Comparison of ENCODE assay signal across 8 cellular contexts in genomic region chr1:151574575-151575529, GRCh38. TPM values are rescaled to one million over a fixed set of nuclear protein-coding genes. Genes with fewer than 3 reads are reported as not detected.
DNase-seq lines count a peak whose midpoint lies in the region; ATAC-seq, FAIRE-seq and TF ChIP-seq lines count a peak whose summit lies in the region.

No MANE protein-coding gene starts in this region.

- H3K27me3 Mint-ChIP-seq in activated CD8-positive, alpha-beta T cell treated with anti-CD3 and anti-CD28 coated beads for 36 hours = no peaks in the 10 kb centered on the region

- H3K36me3 Mint-ChIP-seq in activated CD8-positive, alpha-beta T cell treated with anti-CD3 and anti-CD28 coated beads for 36 hours (ENCODE audit: low read depth) = no peaks in the 10 kb centered on the region

- TF ChIP-seq POLR2A in A549 (IDR thresholded peaks at IDR 0.05; ENCODE audit: low read length) (no peak), GM18505 (IDR thresholded peaks at IDR 0.05; ENCODE audit: borderline replicate concordance, extremely low read depth, insufficient read depth, insufficient read length) (peak; percentile 13), ovary (IDR thresholded peaks at IDR 0.05) (no peak), prostate gland (IDR thresholded peaks at IDR 0.05) (no peak)

- 69% methylated on average over 12 of the region's 12 CpGs for WGBS in A549 (ENCODE audit: missing lambda C conversion rate)
- 78 to 86% (median 83%) methylated on average over 12 of the region's 12 CpGs for WGBS in ovary, 3 donors
- WGBS in prostate gland = 84% methylated on average over 12 of the region's 12 CpGs

- intact Hi-C loops in activated CD8-positive, alpha-beta T cell treated with anti-CD3 and anti-CD28 coated beads for 36 hours (cut with micrococcal nuclease) = no loop called here
- intact Hi-C loops in ovary (cut with DNase I) (no loop called here), posterior cingulate gyrus (cut with DNase I) (no loop called here), prostate gland (cut with DNase I) (no loop called here), OCI-LY7 (cut with micrococcal nuclease; ENCODE audit: unreplicated experiment) (no loop called here)

- TF ChIP-seq RAD21 in A549 (conservative IDR thresholded peaks at IDR 0.05 in 1 of 2, IDR thresholded peaks at IDR 0.05 in 1 of 2) = no peak

- POLR2A ChIA-PET in A549 (lab: Yijun Ruan, JAX) = interaction anchor here (0.6 to 1.3 kb wide), 3 partner anchors 35 to 117 kb away, joined by 3 to 6 read pairs (median 5); partner anchors contain the start of gene TUFT1
- POLR2A ChIA-PET in activated CD8-positive, alpha-beta T cell treated with anti-CD3 and anti-CD28 coated beads for 36 hours (lab: Charles Lee) = no interaction called here
- POLR2A ChIA-PET in OCI-LY7 (lab: Charles Lee) = interaction anchor here (0.6 kb wide), 1 partner anchor 12 kb away, joined by 4 read pairs; no protein-coding TSS in a partner anchor

- H3K4me2 ChIP-seq in A549 (peak overlapping the region; percentile 48), OCI-LY7 (ENCODE audit: low read length) (no peak overlapping the region)

- H3K27ac Mint-ChIP-seq in activated CD8-positive, alpha-beta T cell treated with anti-CD3 and anti-CD28 coated beads for 36 hours = peak overlapping the region; percentile 5

- H3K79me2 ChIP-seq in OCI-LY7 (ENCODE audit: insufficient read depth, low read depth, low read length) = no peaks in the 10 kb centered on the region

- no peaks in the 10 kb centered on the region for H3K36me3 ChIP-seq in ovary
- H3K36me3 ChIP-seq in prostate gland = peaks cover 0 to 4% of the 10 kb centered on the region in 2 donors
- no peaks in the 10 kb centered on the region for H3K36me3 ChIP-seq in OCI-LY7 (ENCODE audit: insufficient read depth, low read length)

- H3K9me3 Mint-ChIP-seq in activated CD8-positive, alpha-beta T cell treated with anti-CD3 and anti-CD28 coated beads for 36 hours = no peaks in the 10 kb centered on the region

- no peaks in the 10 kb centered on the region for H3K9me2 ChIP-seq in OCI-LY7 (ENCODE audit: insufficient read depth, low read length)

- ATAC-seq in A549 = peak; percentile 73 to 81
- ATAC-seq in GM18505 (IDR thresholded peaks at IDR 0.05; ENCODE audit: unreplicated experiment) = no peak
- peak; percentile 94 for ATAC-seq in activated CD8-positive, alpha-beta T cell treated with anti-CD3 and anti-CD28 coated beads for 36 hours

- peaks cover 8% of the 10 kb centered on the region for H3K4me1 Mint-ChIP-seq in activated CD8-positive, alpha-beta T cell treated with anti-CD3 and anti-CD28 coated beads for 36 hours (ENCODE audit: low read depth)

- TF ChIP-seq EP300 in A549 (IDR thresholded peaks at IDR 0.05) (no peak), ovary (IDR thresholded peaks at IDR 0.05) (no peak)

- peak overlapping the region; percentile 48 to 78; a peak in 5 of 6 replicates for H3K27ac ChIP-seq in A549
- H3K27ac ChIP-seq in ovary = no peak overlapping the region
- H3K27ac ChIP-seq in prostate gland = no peak overlapping the region
- no peak overlapping the region for H3K27ac ChIP-seq in OCI-LY7 (ENCODE audit: low read depth, low read length, poor library complexity, severe bottlenecking)

- no peaks in the 10 kb centered on the region for H3K27me3 ChIP-seq in ovary
- no peaks in the 10 kb centered on the region for H3K27me3 ChIP-seq in prostate gland (replicated peaks; ENCODE audit: insufficient read depth)

- no peaks in the 10 kb centered on the region for H3K9me3 ChIP-seq in A549
- no peaks in the 10 kb centered on the region for H3K9me3 ChIP-seq in ovary
- H3K9me3 ChIP-seq in prostate gland = no peaks in the 10 kb centered on the region
- H3K9me3 ChIP-seq in OCI-LY7 (ENCODE audit: low read length) = no peaks in the 10 kb centered on the region

- CTCF ChIA-PET in A549 (lab: Yijun Ruan, JAX) = interaction anchor here (0.5 to 16.6 kb wide), 9 partner anchors 11 to 161 kb away, joined by 3 to 147 read pairs (median 4); no protein-coding TSS in a partner anchor
- CTCF ChIA-PET in activated CD8-positive, alpha-beta T cell treated with anti-CD3 and anti-CD28 coated beads for 36 hours (lab: Charles Lee) = no interaction called here
- CTCF ChIA-PET in OCI-LY7 (lab: Charles Lee; ENCODE audit: unreplicated experiment) = no interaction called here

- no peak overlapping the region for H2AFZ ChIP-seq in OCI-LY7 (ENCODE audit: low read length)

- DNase-seq in A549 (ENCODE audit: low read depth in 1 of 2, low spot score in 1 of 2) (peak; percentile 67 to 72), islet precursor cell (peak; percentile 63), ovary (no peak), posterior cingulate gyrus (no peak), prostate gland (ENCODE audit: low spot score) (no peak), OCI-LY7 (ENCODE audit: low spot score) (no peak)
- DNase-seq in activated CD8-positive, alpha-beta T cell treated with anti-CD3 and anti-CD28 coated beads for 36 hours = peak; percentile 59

- BruUV-seq in OCI-LY7 (replicated peaks; lab: Mats Ljungman, UMichigan) = no TSS peak

- peaks cover 51% of the 10 kb centered on the region for H3K4me1 ChIP-seq in A549
- H3K4me1 ChIP-seq in ovary (ENCODE audit: insufficient read depth) = no peaks in the 10 kb centered on the region
- H3K4me1 ChIP-seq in prostate gland (replicated peaks) = no peaks in the 10 kb centered on the region
- H3K4me1 ChIP-seq in OCI-LY7 (ENCODE audit: insufficient read depth, low read length, poor library complexity, severe bottlenecking) = no peaks in the 10 kb centered on the region

- H3K4me3 ChIP-seq in A549 (no peak overlapping the region), ovary (no peak overlapping the region), prostate gland (no peak overlapping the region), OCI-LY7 (ENCODE audit: low read depth, low read length, poor library complexity, severe bottlenecking) (no peak overlapping the region)

- H3K4me3 Mint-ChIP-seq in activated CD8-positive, alpha-beta T cell treated with anti-CD3 and anti-CD28 coated beads for 36 hours = no peak overlapping the region

- FAIRE-seq in A549 (lab: Jason Lieb, UNC) = no peak

- no peaks in the 10 kb centered on the region for H4K20me1 ChIP-seq in OCI-LY7 (ENCODE audit: insufficient read depth, low read length)

- TF ChIP-seq CTCF in A549 (IDR thresholded peaks at IDR 0.05) (no peak), ovary (IDR thresholded peaks at IDR 0.05) (no peak), prostate gland (IDR thresholded peaks at IDR 0.05) (no peak), OCI-LY7 (conservative IDR thresholded peaks at IDR 0.05; ENCODE audit: low read length) (no peak)
- TF ChIP-seq CTCF in activated CD8-positive, alpha-beta T cell treated with anti-CD3 and anti-CD28 coated beads for 36 hours (IDR thresholded peaks at IDR 0.05) = no peak

TF ChIP-seq in A549, 52 proteins besides CTCF, POLR2A, EP300 and RAD21:
- TF ChIP-seq FOSL2 (IDR thresholded peaks at IDR 0.05) (no peak), FOSL2 (CRISPR knock-in tag; IDR thresholded peaks at IDR 0.05) (0 out of 2 replicates have a peak, but pooled peaks have one; percentile 22), HDAC2 (IDR thresholded peaks at IDR 0.05) (no peak)

RNA-seq across cellular contexts. Expression of gene TUFT1, which starts 34.7 kb away (rescaled TPM):
- polyA plus RNA-seq in A549 (2011; rRNA removed) = 24.5 and 27.5 TPM in 2 replicates
- 22.2 and 25.7 TPM in 2 replicates for polyA plus RNA-seq in A549 (2012; cell fraction: cytosol; rRNA removed)
- polyA plus RNA-seq in A549 (2012; cell fraction: nucleus; rRNA removed) = 27.5 and 41.8 TPM in 2 replicates
- polyA plus RNA-seq in A549 (2017; fragmentation: RNase III; extraction: RNeasy Plus Mini Kit Qiagen cat#74134 plus additional on column Dnase treatment) = 21.1 to 31.1 TPM (median 26.7 TPM) in 3 replicates
- polyA minus RNA-seq in A549 (2011; rRNA and poly(A)+ RNA removed) = 13.3 and 24.4 TPM in 2 replicates
- total RNA-seq in activated CD8-positive, alpha-beta T cell treated with anti-CD3 and anti-CD28 coated beads for 36 hours = 1 to 10 TPM; 1.0 to 1.5 TPM
- 10 to 100 TPM in 1 of 7 donors, 1 to 10 TPM in 6; 5.0 to 10.1 (median 7.3) TPM for total RNA-seq in ovary
- polyA plus RNA-seq in ovary = 10 to 100 TPM in 1 of 2 donors, 1 to 10 TPM in 1; 6.6 to 10.2 TPM
- 10 to 100 TPM; 15.2 to 29.0 TPM for total RNA-seq in prostate gland
- 0.06 TPM in 1 of 2 replicates, not detected in the other for total RNA-seq in OCI-LY7 (2014; rRNA removed; shearing (Covaris generic))
- 0.13 TPM in 1 of 2 replicates, not detected in the other for total RNA-seq in OCI-LY7 (2022)

RNA-seq across cellular contexts. Expression of gene SNX27, which starts 37.0 kb away (rescaled TPM):
- polyA plus RNA-seq in A549 (2011; rRNA removed) (29.1 and 30.5 TPM in 2 replicates), A549 (2017; fragmentation: RNase III; extraction: RNeasy Plus Mini Kit Qiagen cat#74134 plus additional on column Dnase treatment) (11.0 to 13.6 TPM (median 12.8 TPM) in 3 replicates), ovary (10 to 100 TPM in 1 of 2 donors, 1 to 10 TPM in 1; 9.5 to 18.4 TPM)
- 8.9 and 11.6 TPM in 2 replicates for polyA plus RNA-seq in A549 (2012; cell fraction: cytosol; rRNA removed)
- polyA plus RNA-seq in A549 (2012; cell fraction: nucleus; rRNA removed) = 8.4 and 12.9 TPM in 2 replicates
- polyA minus RNA-seq in A549 (2011; rRNA and poly(A)+ RNA removed) = 39.5 and 44.8 TPM in 2 replicates
- total RNA-seq in activated CD8-positive, alpha-beta T cell treated with anti-CD3 and anti-CD28 coated beads for 36 hours = 10 to 100 TPM; 27.2 to 29.5 TPM
- total RNA-seq in ovary (10 to 100 TPM; 20.5 to 42.7 (median 35.9) TPM), prostate gland (10 to 100 TPM; 24.1 to 38.4 TPM), OCI-LY7 (2022) (31.6 and 32.0 TPM in 2 replicates)
- total RNA-seq in OCI-LY7 (2014; rRNA removed; shearing (Covaris generic)) = 13.5 and 16.4 TPM in 2 replicates

Comparison
In these comparisons a context has a peak if more than half of its experiments do, and no peak if none do; other contexts are left out.
1. DNase-seq: peak in A549 (2 of 2), activated CD8-positive, alpha-beta T cell treated with anti-CD3 and anti-CD28 coated beads for 36 hours (single experiment) and islet precursor cell (single experiment); none in ovary (0 of 5), posterior cingulate gyrus (0 of 10), prostate gland (single experiment) and OCI-LY7 (single experiment).
2. H3K27ac ChIP-seq: peak in A549 (2 of 2); none in ovary (0 of 2), prostate gland (0 of 2) and OCI-LY7 (single experiment).